In the genomic region with DNA sequence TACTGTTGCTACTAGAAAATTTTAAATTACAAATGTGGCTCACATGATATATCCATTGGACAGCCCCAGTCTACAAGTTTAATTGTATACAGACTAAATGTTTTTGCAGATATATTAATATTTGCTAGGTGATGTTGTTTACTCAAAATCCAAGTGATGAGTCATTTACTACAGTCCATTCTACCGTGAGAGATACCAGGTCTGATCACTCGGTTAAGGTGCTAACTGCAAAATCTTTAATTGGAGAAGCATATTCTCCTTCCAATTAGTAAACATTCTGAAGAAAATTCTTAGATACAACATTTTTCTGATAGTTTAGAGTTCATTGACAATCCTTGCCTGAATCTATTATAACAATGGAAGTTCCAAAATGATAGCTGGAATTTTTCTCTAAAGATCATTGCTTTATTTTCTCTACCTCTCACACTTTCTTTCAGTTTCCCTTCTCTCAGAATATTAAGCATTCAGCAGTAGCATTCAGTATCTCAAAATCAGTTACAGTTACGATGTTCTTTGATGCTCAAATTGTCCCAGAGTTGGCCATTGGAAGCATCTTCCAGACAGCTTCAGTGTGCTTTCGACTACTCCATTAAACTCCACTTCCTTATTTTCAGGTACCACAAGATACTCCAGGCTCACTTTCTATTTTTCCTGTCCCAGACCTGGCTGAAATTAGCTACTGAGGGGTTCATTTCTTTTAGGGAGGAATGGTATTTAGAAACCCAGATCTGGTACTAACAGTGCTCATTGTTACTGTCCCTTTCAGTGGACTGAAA, we compare ENCODE assay signal across 15 cellular contexts. TPM values are rescaled to one million over a fixed set of nuclear protein-coding genes. Genes with fewer than 3 reads are reported as not detected.
DNase-seq lines count a peak whose midpoint lies in the region; ATAC-seq and FAIRE-seq lines count a peak whose summit lies in the region.
"Had no signal": no experiment of that assay in that cellular context is flagged by ENCODE, and none has a peak within 500 bp of the region (broad histone marks: within the 10 kb centered on the region; RNA-seq: fewer than 3 reads in every experiment).

No MANE protein-coding gene starts in this region.

- peaks cover 5 to 34% of the 10 kb centered on the region in 2 donors for H3K27me3 Mint-ChIP-seq in T-cell

- peak; percentile 92 for FAIRE-seq in islet of Langerhans (lab: Jason Lieb, UNC)

- CTCF ChIA-PET in T-cell (lab: Charles Lee), result interaction anchor here in 1 of 2 donors (0.7 kb wide), 1 partner anchor 55 kb away, joined by 4 read pairs; no protein-coding TSS in a partner anchor

- H3K27ac Mint-ChIP-seq in T-cell, result peak overlapping the region; percentile 75 to 91
- H3K27ac Mint-ChIP-seq: dendritic cell treated with granulocyte-macrophage colony-stimulating factor and Interleukin-4, amounts not matched to agents 40 ng/mL and 50 ng/mL, for 4 days had no signal

- peaks cover 32 to 45% (median 39%) of the 10 kb centered on the region in 3 donors for H3K4me1 Mint-ChIP-seq in T-cell

- H3K4me3 Mint-ChIP-seq in T-cell, result peak overlapping the region; percentile 53 to 76 (median 76)
- H3K4me3 Mint-ChIP-seq: dendritic cell treated with granulocyte-macrophage colony-stimulating factor and Interleukin-4, amounts not matched to agents 40 ng/mL and 50 ng/mL, for 4 days had no signal

- DNase-seq in DMS53 (lab: John Stamatoyannopoulos, UW) (peak; percentile 81), T-cell (no peak), HCEC 1CT (no peak), A172 (ENCODE audit: low spot score) (no peak), MG63 (no peak)
- DNase-seq: mesendoderm, NCI-H1694 treated with DMSO at 0.1 percent for 48 hours, NCI-H526 treated with DMSO at 0.1 percent for 48 hours, testis had no signal

- no peaks in the 10 kb centered on the region for H3K36me3 ChIP-seq in MG63
- H3K36me3 ChIP-seq: ascending aorta had no signal

- no peaks in the 10 kb centered on the region for H3K36me3 Mint-ChIP-seq in T-cell

- ATAC-seq in GM18867 (IDR thresholded peaks at IDR 0.05; ENCODE audit: unreplicated experiment) (peak; percentile 35), T-cell (replicated peaks in 1 of 4) (no peak), HG03442 (IDR thresholded peaks at IDR 0.05; ENCODE audit: unreplicated experiment) (no peak)

- POLR2A ChIA-PET in T-cell (lab: Charles Lee), result no interaction called here

- H3K9me3 ChIP-seq in MG63, result no peaks in the 10 kb centered on the region
- H3K9me3 ChIP-seq: ascending aorta, testis had no signal

- H3K4me3 ChIP-seq in MG63, result no peak overlapping the region

- no peaks in the 10 kb centered on the region for H3K9me3 Mint-ChIP-seq in T-cell
- H3K9me3 Mint-ChIP-seq: dendritic cell treated with granulocyte-macrophage colony-stimulating factor and Interleukin-4, amounts not matched to agents 40 ng/mL and 50 ng/mL, for 4 days had no signal

- H3K27me3 ChIP-seq in MG63, result no peaks in the 10 kb centered on the region; the same call in 1 of the 2 replicates
- H3K27me3 ChIP-seq: ascending aorta, testis had no signal

RNA-seq across cellular contexts. Expression of gene ABCB1, which starts 2.3 kb away (rescaled TPM):
- total RNA-seq in T-cell, result 10 to 100 TPM; 12.8 to 46.4 (median 25.2) TPM
- 0.14 and 0.24 TPM in 2 replicates for total RNA-seq in A172 (2014; rRNA removed; shearing (Covaris generic))
- total RNA-seq in MG63 (2014; rRNA removed; shearing (Covaris generic); ENCODE audit: low replicate concordance), result 0.59 and 0.81 TPM in 2 replicates
- total RNA-seq: osteocyte had no signal

RNA-seq across cellular contexts. Expression of gene RUNDC3B, which starts 29.8 kb away (rescaled TPM):
- 1 to 10 TPM in 2 of 5 donors, under 1 TPM in 2, not detected in 1; 0.36 to 1.5 (median 1.1) TPM for total RNA-seq in T-cell
- total RNA-seq in A172 (2014; rRNA removed; shearing (Covaris generic)), result 0.31 TPM in 1 of 2 replicates, not detected in the other
- 1.6 and 2.8 TPM in 2 replicates for total RNA-seq in MG63 (2014; rRNA removed; shearing (Covaris generic); ENCODE audit: low replicate concordance)
- total RNA-seq: osteocyte had no signal
